Comparison of ENCODE assay signal across 1 cellular context in the genomic region with DNA sequence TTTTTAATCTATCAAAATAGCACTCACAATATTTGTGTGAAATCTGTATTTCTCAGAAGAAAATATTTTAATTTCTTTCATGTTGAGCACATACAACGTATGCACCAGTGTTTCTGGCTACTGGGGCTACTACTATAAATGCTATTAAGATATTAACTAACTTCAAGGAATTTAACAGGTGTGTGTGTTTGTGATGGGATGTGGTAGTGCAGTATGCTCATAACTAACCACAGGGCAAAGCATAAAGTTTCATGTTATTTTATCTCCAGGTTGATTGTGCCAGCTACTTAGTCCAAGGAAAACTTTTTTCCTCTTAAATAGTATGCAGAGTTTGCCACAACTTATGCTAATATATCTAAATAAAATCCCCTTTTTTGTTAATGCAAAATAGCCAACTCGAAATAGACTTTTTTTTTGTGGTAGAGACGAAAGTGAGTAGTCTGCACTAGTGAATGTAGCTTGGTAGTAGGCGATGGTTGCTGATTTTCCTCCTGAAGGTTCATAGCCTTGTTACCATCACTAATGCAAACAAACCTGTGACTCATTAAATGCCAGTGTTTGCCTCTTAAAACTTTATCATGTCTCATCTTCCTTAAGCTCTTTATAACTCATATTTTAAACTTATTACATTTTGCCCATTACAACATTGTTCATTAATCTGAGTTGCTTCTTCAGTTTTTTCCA.
TF ChIP-seq lines count a peak whose summit lies in the region.

No MANE protein-coding gene starts in this region.

TF ChIP-seq in GM23338, 12 proteins besides CTCF, POLR2A, EP300 and RAD21 (continued from another document):
- TF ChIP-seq, protein P1, sequence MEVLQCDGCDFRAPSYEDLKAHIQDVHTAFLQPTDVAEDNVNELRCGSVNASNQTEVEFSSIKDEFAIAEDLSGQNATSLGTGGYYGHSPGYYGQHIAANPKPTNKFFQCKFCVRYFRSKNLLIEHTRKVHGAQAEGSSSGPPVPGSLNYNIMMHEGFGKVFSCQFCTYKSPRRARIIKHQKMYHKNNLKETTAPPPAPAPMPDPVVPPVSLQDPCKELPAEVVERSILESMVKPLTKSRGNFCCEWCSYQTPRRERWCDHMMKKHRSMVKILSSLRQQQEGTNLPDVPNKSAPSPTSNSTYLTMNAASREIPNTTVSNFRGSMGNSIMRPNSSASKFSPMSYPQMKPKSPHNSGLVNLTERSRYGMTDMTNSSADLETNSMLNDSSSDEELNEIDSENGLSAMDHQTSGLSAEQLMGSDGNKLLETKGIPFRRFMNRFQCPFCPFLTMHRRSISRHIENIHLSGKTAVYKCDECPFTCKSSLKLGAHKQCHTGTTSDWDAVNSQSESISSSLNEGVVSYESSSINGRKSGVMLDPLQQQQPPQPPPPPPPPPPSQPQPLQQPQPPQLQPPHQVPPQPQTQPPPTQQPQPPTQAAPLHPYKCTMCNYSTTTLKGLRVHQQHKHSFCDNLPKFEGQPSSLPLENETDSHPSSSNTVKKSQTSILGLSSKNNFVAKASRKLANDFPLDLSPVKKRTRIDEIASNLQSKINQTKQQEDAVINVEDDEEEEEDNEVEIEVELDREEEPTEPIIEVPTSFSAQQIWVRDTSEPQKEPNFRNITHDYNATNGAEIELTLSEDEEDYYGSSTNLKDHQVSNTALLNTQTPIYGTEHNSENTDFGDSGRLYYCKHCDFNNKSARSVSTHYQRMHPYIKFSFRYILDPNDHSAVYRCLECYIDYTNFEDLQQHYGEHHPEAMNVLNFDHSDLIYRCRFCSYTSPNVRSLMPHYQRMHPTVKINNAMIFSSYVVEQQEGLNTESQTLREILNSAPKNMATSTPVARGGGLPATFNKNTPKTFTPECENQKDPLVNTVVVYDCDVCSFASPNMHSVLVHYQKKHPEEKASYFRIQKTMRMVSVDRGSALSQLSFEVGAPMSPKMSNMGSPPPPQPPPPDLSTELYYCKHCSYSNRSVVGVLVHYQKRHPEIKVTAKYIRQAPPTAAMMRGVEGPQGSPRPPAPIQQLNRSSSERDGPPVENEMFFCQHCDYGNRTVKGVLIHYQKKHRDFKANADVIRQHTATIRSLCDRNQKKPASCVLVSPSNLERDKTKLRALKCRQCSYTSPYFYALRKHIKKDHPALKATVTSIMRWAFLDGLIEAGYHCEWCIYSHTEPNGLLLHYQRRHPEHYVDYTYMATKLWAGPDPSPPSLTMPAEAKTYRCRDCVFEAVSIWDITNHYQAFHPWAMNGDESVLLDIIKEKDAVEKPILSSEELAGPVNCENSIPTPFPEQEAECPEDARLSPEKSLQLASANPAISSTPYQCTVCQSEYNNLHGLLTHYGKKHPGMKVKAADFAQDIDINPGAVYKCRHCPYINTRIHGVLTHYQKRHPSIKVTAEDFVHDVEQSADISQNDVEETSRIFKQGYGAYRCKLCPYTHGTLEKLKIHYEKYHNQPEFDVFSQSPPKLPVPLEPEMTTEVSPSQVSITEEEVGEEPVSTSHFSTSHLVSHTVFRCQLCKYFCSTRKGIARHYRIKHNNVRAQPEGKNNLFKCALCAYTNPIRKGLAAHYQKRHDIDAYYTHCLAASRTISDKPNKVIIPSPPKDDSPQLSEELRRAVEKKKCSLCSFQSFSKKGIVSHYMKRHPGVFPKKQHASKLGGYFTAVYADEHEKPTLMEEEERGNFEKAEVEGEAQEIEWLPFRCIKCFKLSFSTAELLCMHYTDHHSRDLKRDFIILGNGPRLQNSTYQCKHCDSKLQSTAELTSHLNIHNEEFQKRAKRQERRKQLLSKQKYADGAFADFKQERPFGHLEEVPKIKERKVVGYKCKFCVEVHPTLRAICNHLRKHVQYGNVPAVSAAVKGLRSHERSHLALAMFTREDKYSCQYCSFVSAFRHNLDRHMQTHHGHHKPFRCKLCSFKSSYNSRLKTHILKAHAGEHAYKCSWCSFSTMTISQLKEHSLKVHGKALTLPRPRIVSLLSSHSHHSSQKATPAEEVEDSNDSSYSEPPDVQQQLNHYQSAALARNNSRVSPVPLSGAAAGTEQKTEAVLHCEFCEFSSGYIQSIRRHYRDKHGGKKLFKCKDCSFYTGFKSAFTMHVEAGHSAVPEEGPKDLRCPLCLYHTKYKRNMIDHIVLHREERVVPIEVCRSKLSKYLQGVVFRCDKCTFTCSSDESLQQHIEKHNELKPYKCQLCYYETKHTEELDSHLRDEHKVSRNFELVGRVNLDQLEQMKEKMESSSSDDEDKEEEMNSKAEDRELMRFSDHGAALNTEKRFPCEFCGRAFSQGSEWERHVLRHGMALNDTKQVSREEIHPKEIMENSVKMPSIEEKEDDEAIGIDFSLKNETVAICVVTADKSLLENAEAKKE (CRISPR knock-in tag; IDR thresholded peaks at IDR 0.05): no peak
- TF ChIP-seq EZH2 (IDR thresholded peaks at IDR 0.05; ENCODE audit: low read depth, unreplicated experiment): no peak
- TF ChIP-seq STAT1 (IDR thresholded peaks at IDR 0.05; ENCODE audit: unreplicated experiment): no peak
- TF ChIP-seq CREB1 (CRISPR knock-in tag; IDR thresholded peaks at IDR 0.05; ENCODE audit: low read depth): no peak
- no peak for TF ChIP-seq EZH2phosphoT487 (IDR thresholded peaks at IDR 0.05; ENCODE audit: unreplicated experiment)
- TF ChIP-seq, protein P2, sequence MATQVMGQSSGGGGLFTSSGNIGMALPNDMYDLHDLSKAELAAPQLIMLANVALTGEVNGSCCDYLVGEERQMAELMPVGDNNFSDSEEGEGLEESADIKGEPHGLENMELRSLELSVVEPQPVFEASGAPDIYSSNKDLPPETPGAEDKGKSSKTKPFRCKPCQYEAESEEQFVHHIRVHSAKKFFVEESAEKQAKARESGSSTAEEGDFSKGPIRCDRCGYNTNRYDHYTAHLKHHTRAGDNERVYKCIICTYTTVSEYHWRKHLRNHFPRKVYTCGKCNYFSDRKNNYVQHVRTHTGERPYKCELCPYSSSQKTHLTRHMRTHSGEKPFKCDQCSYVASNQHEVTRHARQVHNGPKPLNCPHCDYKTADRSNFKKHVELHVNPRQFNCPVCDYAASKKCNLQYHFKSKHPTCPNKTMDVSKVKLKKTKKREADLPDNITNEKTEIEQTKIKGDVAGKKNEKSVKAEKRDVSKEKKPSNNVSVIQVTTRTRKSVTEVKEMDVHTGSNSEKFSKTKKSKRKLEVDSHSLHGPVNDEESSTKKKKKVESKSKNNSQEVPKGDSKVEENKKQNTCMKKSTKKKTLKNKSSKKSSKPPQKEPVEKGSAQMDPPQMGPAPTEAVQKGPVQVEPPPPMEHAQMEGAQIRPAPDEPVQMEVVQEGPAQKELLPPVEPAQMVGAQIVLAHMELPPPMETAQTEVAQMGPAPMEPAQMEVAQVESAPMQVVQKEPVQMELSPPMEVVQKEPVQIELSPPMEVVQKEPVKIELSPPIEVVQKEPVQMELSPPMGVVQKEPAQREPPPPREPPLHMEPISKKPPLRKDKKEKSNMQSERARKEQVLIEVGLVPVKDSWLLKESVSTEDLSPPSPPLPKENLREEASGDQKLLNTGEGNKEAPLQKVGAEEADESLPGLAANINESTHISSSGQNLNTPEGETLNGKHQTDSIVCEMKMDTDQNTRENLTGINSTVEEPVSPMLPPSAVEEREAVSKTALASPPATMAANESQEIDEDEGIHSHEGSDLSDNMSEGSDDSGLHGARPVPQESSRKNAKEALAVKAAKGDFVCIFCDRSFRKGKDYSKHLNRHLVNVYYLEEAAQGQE (IDR thresholded peaks at IDR 0.05; ENCODE audit: unreplicated experiment): no peak
TF ChIP-seq in GM23338: peak in this region for 0.
